In genomic region chr14:33950320-33951182, GRCh38 we compare ENCODE assay signal across 8 cellular contexts. TPM values are rescaled to one million over a fixed set of nuclear protein-coding genes. Genes with fewer than 3 reads are reported as not detected.
DNase-seq lines count a peak whose midpoint lies in the region; ATAC-seq and TF ChIP-seq lines count a peak whose summit lies in the region.

TSS of gene EGLN3 (minus strand) at chr14:33951074. CDS start at chr14:33950752, 322 bp downstream.

- peaks cover 14% of the 10 kb centered on the region for H3K4me1 ChIP-seq in CD8-positive, alpha-beta T cell (ENCODE audit: insufficient read depth, low read length)
- peaks cover 0 to 20% (median 17%) of the 10 kb centered on the region in 5 donors for H3K4me1 ChIP-seq in subcutaneous abdominal adipose tissue (ENCODE audit: control insufficient read depth in 5 of 5, insufficient read depth in 5 of 5, low read length in 5 of 5)

- H3K27ac Mint-ChIP-seq in CD8-positive, alpha-beta T cell, result no peak within 1 kb of the TSS
- H3K27ac Mint-ChIP-seq in activated T-helper 17 cell treated with anti-CD3 and anti-CD28 coated beads, Interleukin-2, amount 50 U/mL, for 72 hours, result peak within 1 kb of the TSS; percentile 41
- H3K27ac Mint-ChIP-seq in naive thymus-derived CD8-positive, alpha-beta T cell, result peak within 1 kb of the TSS in 1 of 10 donors; percentile 24

- no peaks in the 10 kb centered on the region for H3K36me3 Mint-ChIP-seq in CD8-positive, alpha-beta T cell
- peaks cover 34% of the 10 kb centered on the region for H3K36me3 Mint-ChIP-seq in activated T-helper 17 cell treated with anti-CD3 and anti-CD28 coated beads, Interleukin-2, amount 50 U/mL, for 72 hours (ENCODE audit: low read depth)
- no peaks in the 10 kb centered on the region for H3K36me3 Mint-ChIP-seq in naive thymus-derived CD8-positive, alpha-beta T cell

- POLR2A ChIA-PET in CD8-positive, alpha-beta T cell (lab: Charles Lee), result no interaction called here
- POLR2A ChIA-PET in naive thymus-derived CD8-positive, alpha-beta T cell (lab: Charles Lee), result no interaction called here

- ATAC-seq in CD8-positive, alpha-beta T cell, result peak; percentile 62
- ATAC-seq in GM19328 (IDR thresholded peaks at IDR 0.05; ENCODE audit: unreplicated experiment), result peak; percentile 79
- peak; percentile 86 for ATAC-seq in HG03460 (IDR thresholded peaks at IDR 0.05; ENCODE audit: unreplicated experiment)
- peak; percentile 95 for ATAC-seq in activated T-helper 17 cell treated with anti-CD3 and anti-CD28 coated beads, Interleukin-2, amount 50 U/mL, for 72 hours (replicated peaks)
- peak; percentile 59 to 68 for ATAC-seq in naive thymus-derived CD8-positive, alpha-beta T cell

- no peaks in the 10 kb centered on the region for H3K9me3 Mint-ChIP-seq in CD8-positive, alpha-beta T cell
- no peaks in the 10 kb centered on the region for H3K9me3 Mint-ChIP-seq in activated T-helper 17 cell treated with anti-CD3 and anti-CD28 coated beads, Interleukin-2, amount 50 U/mL, for 72 hours
- H3K9me3 Mint-ChIP-seq in naive thymus-derived CD8-positive, alpha-beta T cell, result no peaks in the 10 kb centered on the region

- peak within 1 kb of the TSS; percentile 71 for H3K4me3 Mint-ChIP-seq in CD8-positive, alpha-beta T cell
- peak within 1 kb of the TSS; percentile 68 for H3K4me3 Mint-ChIP-seq in activated T-helper 17 cell treated with anti-CD3 and anti-CD28 coated beads, Interleukin-2, amount 50 U/mL, for 72 hours
- H3K4me3 Mint-ChIP-seq in naive thymus-derived CD8-positive, alpha-beta T cell, result peak within 1 kb of the TSS; percentile 67 to 85 (median 80)

- no peak for TF ChIP-seq CTCF in CD8-positive, alpha-beta T cell (IDR thresholded peaks at IDR 0.05)
- TF ChIP-seq CTCF in fibroblast of the aortic adventitia (IDR thresholded peaks at IDR 0.05; ENCODE audit: insufficient read depth, low read length), result no peak

- H3K27ac ChIP-seq in CD8-positive, alpha-beta T cell (ENCODE audit: low read depth, low read length), result no peak within 1 kb of the TSS
- H3K27ac ChIP-seq in subcutaneous abdominal adipose tissue (ENCODE audit: low read depth, low read length), result no peak within 1 kb of the TSS

- H3K9ac ChIP-seq in subcutaneous abdominal adipose tissue (ENCODE audit: low read length in 5 of 5), result peak within 1 kb of the TSS in 4 of 5 donors; percentile 9 to 68 (median 34)

- CTCF ChIA-PET in CD8-positive, alpha-beta T cell (lab: Charles Lee), result interaction anchor here (1.1 kb wide), 1 partner anchor 148 kb away, joined by 5 read pairs; no protein-coding TSS in a partner anchor

- peak within 1 kb of the TSS; percentile 42 for H3K4me3 ChIP-seq in CD8-positive, alpha-beta T cell (ENCODE audit: low read depth, low read length)
- H3K4me3 ChIP-seq in fibroblast of the aortic adventitia (ENCODE audit: low read depth, low read length), result peak within 1 kb of the TSS; percentile 70
- peak within 1 kb of the TSS; percentile 59 to 86 (median 76) for H3K4me3 ChIP-seq in subcutaneous abdominal adipose tissue (ENCODE audit: low read depth in 1 of 5, low read length in 5 of 5)

- intact Hi-C loops in CD8-positive, alpha-beta T cell (cut with DNase I, micrococcal nuclease), result no loop called here

- H3K9me3 ChIP-seq in CD8-positive, alpha-beta T cell (ENCODE audit: low read length), result no peaks in the 10 kb centered on the region
- no peaks in the 10 kb centered on the region for H3K9me3 ChIP-seq in subcutaneous abdominal adipose tissue (ENCODE audit: control insufficient read depth in 5 of 5, low read length in 5 of 5)

- DNase-seq in CD8-positive, alpha-beta T cell, result peak in 5 of 7 experiments; percentile 24 to 56 (median 33)
- DNase-seq in NOMO-1 treated with dmso at 0.1 percent for 144 hours (lab: John Stamatoyannopoulos, UW; ENCODE audit: unreplicated experiment) (peak; percentile 71), fibroblast of the aortic adventitia (ENCODE audit: low read depth) (peak; percentile 48)
- DNase-seq in naive thymus-derived CD8-positive, alpha-beta T cell, result peak in 5 of 10 donors; percentile 8 to 32 (median 28)

- peaks cover 27% of the 10 kb centered on the region for H3K4me1 Mint-ChIP-seq in CD8-positive, alpha-beta T cell (ENCODE audit: low read depth)
- peaks cover 8% of the 10 kb centered on the region for H3K4me1 Mint-ChIP-seq in activated T-helper 17 cell treated with anti-CD3 and anti-CD28 coated beads, Interleukin-2, amount 50 U/mL, for 72 hours
- H3K4me1 Mint-ChIP-seq in naive thymus-derived CD8-positive, alpha-beta T cell, result peaks cover 8 to 28% (median 20%) of the 10 kb centered on the region in 4 donors

- H3K36me3 ChIP-seq in CD8-positive, alpha-beta T cell (ENCODE audit: insufficient read depth, low read length), result no peaks in the 10 kb centered on the region
- H3K36me3 ChIP-seq in subcutaneous abdominal adipose tissue (ENCODE audit: control insufficient read depth in 5 of 5, insufficient read depth in 5 of 5, low read length in 5 of 5), result no peaks in the 10 kb centered on the region

- H3K27me3 Mint-ChIP-seq in CD8-positive, alpha-beta T cell (ENCODE audit: low read depth), result peaks cover 37% of the 10 kb centered on the region
- H3K27me3 Mint-ChIP-seq in activated T-helper 17 cell treated with anti-CD3 and anti-CD28 coated beads, Interleukin-2, amount 50 U/mL, for 72 hours, result no peaks in the 10 kb centered on the region
- peaks cover 27 to 68% (median 34%) of the 10 kb centered on the region in 5 donors for H3K27me3 Mint-ChIP-seq in naive thymus-derived CD8-positive, alpha-beta T cell

- H3K27me3 ChIP-seq in CD8-positive, alpha-beta T cell (ENCODE audit: insufficient read depth, low read length), result peaks cover 9% of the 10 kb centered on the region
- H3K27me3 ChIP-seq in subcutaneous abdominal adipose tissue (ENCODE audit: control insufficient read depth in 5 of 5, insufficient read depth in 4 of 5, low read length in 5 of 5), result peaks cover 0 to 17% (median 15%) of the 10 kb centered on the region in 5 donors

RNA-seq across cellular contexts. Expression of gene EGLN3, which starts in this region (rescaled TPM):
- under 1 TPM; 0.61 to 0.68 TPM for total RNA-seq in CD8-positive, alpha-beta T cell
- 10 to 100 TPM; 22.7 to 61.4 TPM for total RNA-seq in activated T-helper 17 cell treated with anti-CD3 and anti-CD28 coated beads, Interleukin-2, amount 50 U/mL, for 72 hours
- total RNA-seq in fibroblast of the aortic adventitia (ENCODE audit: low replicate concordance), result 0.18 and 2.0 TPM in 2 replicates
- total RNA-seq in naive thymus-derived CD8-positive, alpha-beta T cell, result 1 to 10 TPM; 2.5 to 2.6 TPM
- polyA plus RNA-seq in naive thymus-derived CD8-positive, alpha-beta T cell, result 1 to 10 TPM in 2 of 3 donors, under 1 TPM in 1; 0.38 to 1.9 (median 1.3) TPM

Comparison
In these comparisons a context has a peak if more than half of its experiments do, and no peak if none do; other contexts are left out.
1. Peak in DNase-seq, ATAC-seq and H3K4me3 ChIP-seq in CD8-positive, alpha-beta T cell; RNA of the gene not detected or under 1 TPM.